ENCODE assay signal across 24 cellular contexts in genomic region chr1:63545780-63546179, GRCh38. TPM values are rescaled to one million over a fixed set of nuclear protein-coding genes. Genes with fewer than 3 reads are reported as not detected.
DNase-seq lines count a peak whose midpoint lies in the region; ATAC-seq lines count a peak whose summit lies in the region.
"Had no signal": no experiment of that assay in that cellular context is flagged by ENCODE, and none has a peak within 500 bp of the region (broad histone marks: within the 10 kb centered on the region; RNA-seq: fewer than 3 reads in every experiment).

No MANE protein-coding gene starts in this region.

- DNase-seq in AG20443 (ENCODE audit: low spot score) = peak; percentile 9
- DNase-seq in HT1080 (ENCODE audit: low read depth) = peak; percentile 32
- DNase-seq in amniotic epithelial cell (ENCODE audit: low read depth) = peak; percentile 71
- peak; percentile 10 for DNase-seq in fibroblast of the conjunctiva (ENCODE audit: low read depth)
- no peak for DNase-seq in sciatic nerve (ENCODE audit: low spot score)
- DNase-seq in activated naive CD4-positive, alpha-beta T cell treated with anti-CD3 and anti-CD28 coated beads, Interleukin-2, amount 50 U/mL, for 16 hours = no peak
- DNase-seq: activated CD4-positive, alpha-beta T cell treated with anti-CD3 and anti-CD28 coated beads, Interleukin-2, amount 10 ng/mL, durations not matched to agents 24 days and 14 days; activated effector memory CD4-positive, alpha-beta T cell treated with anti-CD3 and anti-CD28 coated beads, Interleukin-2, amount 50 U/mL, for 16 hours; amygdala; COR-L47; DMS79 treated with DMSO at 0.1 percent for 48 hours; erythroblast; H9; natural killer cell; NCI-H1417; NCI-H526; ovary; Right ventricle myocardium superior; sigmoid colon; T-helper 1 cell; testis had no signal

- intact Hi-C loops in sciatic nerve (cut with DNase I) = no loop called here

- ATAC-seq in sciatic nerve = no peak
- ATAC-seq in GM19397 (IDR thresholded peaks at IDR 0.05; ENCODE audit: unreplicated experiment) = no peak
- no peak for ATAC-seq in HG02885 (IDR thresholded peaks at IDR 0.05; ENCODE audit: poor library complexity, unreplicated experiment)
- ATAC-seq: natural killer cell; stimulated activated effector memory CD8-positive, alpha-beta T cell treated with anti-CD3 and anti-CD28 coated beads, Interleukin-12 subunit alpha, Interleukin-12 subunit beta, amount 100 ng/mL, for 72 hours had no signal

RNA-seq across cellular contexts. Expression of gene EFCAB7, which starts 22.5 kb away (rescaled TPM):
- total RNA-seq in HT1080 (2014; rRNA removed; shearing (Covaris generic)) = 2.5 and 2.6 TPM in 2 replicates
- 2.1 and 3.4 TPM in 2 replicates for polyA plus RNA-seq in HT1080 (2015; cell fraction: cytosol; rRNA removed)
- polyA plus RNA-seq in HT1080 (2015; cell fraction: nucleus; rRNA removed) = 6.2 and 8.8 TPM in 2 replicates
- total RNA-seq in sciatic nerve = 11.1 TPM

RNA-seq across cellular contexts. Expression of gene ITGB3BP, which starts 22.8 kb away (rescaled TPM):
- total RNA-seq in HT1080 (2014; rRNA removed; shearing (Covaris generic)) = 29.1 and 31.0 TPM in 2 replicates
- polyA plus RNA-seq in HT1080 (2015; cell fraction: cytosol; rRNA removed) = 40.3 and 43.1 TPM in 2 replicates
- polyA plus RNA-seq in HT1080 (2015; cell fraction: nucleus; rRNA removed) = 49.7 and 53.6 TPM in 2 replicates
- 30.2 TPM for total RNA-seq in sciatic nerve

RNA-seq across cellular contexts. Expression of gene PGM1, which starts 47.4 kb away (rescaled TPM):
- 31.9 and 34.4 TPM in 2 replicates for total RNA-seq in HT1080 (2014; rRNA removed; shearing (Covaris generic))
- polyA plus RNA-seq in HT1080 (2015; cell fraction: cytosol; rRNA removed) = 38.4 and 41.7 TPM in 2 replicates
- 44.6 and 50.5 TPM in 2 replicates for polyA plus RNA-seq in HT1080 (2015; cell fraction: nucleus; rRNA removed)
- 33.7 TPM for total RNA-seq in sciatic nerve

Comparison
In these comparisons a context has a peak if more than half of its experiments do, and no peak if none do; other contexts are left out.
1. DNase-seq: peak in AG20443 (single experiment), HT1080 (single experiment), amniotic epithelial cell (single experiment) and fibroblast of the conjunctiva (single experiment); none in sciatic nerve (single experiment) and activated naive CD4-positive, alpha-beta T cell treated with anti-CD3 and anti-CD28 coated beads, Interleukin-2, amount 50 U/mL, for 16 hours (single experiment).